17 cellular contexts compared by ENCODE assay signal in the genomic region with DNA sequence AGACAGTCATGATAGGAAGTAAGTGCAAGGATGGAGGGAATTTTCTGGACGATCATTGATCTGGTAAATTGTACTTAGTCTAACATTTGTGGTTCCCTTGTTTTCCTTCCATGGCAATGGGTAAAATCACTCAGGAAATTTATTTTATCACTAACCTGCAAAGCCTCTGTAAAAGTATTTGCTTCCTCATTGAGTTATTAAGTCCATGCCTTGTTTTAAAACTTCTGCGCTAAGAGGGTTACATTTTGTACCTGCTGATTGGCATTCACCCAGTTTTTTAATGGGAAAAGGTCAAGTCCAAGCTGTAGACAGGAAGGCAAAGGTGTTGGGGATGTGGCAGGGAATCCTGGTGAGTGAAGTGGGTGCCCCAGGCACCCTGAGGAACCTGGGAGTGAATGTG.
DNase-seq lines count a peak whose midpoint lies in the region; ATAC-seq and TF ChIP-seq lines count a peak whose summit lies in the region.
"Had no signal": no experiment of that assay in that cellular context is flagged by ENCODE, and none has a peak within 500 bp of the region (broad histone marks: within the 10 kb centered on the region; RNA-seq: fewer than 3 reads in every experiment).

No MANE protein-coding gene starts in this region.

- no TSS peak for BruUV-seq in Caco-2 (replicated peaks; lab: Mats Ljungman, UMichigan)

- peak overlapping the region; percentile 60 for H3K27ac Mint-ChIP-seq in Caco-2 (ENCODE audit: unreplicated experiment)
- H3K27ac Mint-ChIP-seq in mesothelial cell of epicardium: peak overlapping the region; percentile 69
- no peak overlapping the region for H3K27ac Mint-ChIP-seq in CD4-positive, alpha-beta memory T cell
- H3K27ac Mint-ChIP-seq: CD8-positive, alpha-beta memory T cell had no signal

- H3K36me3 ChIP-seq in Caco-2 (ENCODE audit: control insufficient read depth, insufficient read depth, low read length): no peaks in the 10 kb centered on the region
- no peaks in the 10 kb centered on the region for H3K36me3 ChIP-seq in tibial artery
- no peaks in the 10 kb centered on the region for H3K36me3 ChIP-seq in CD4-positive, alpha-beta memory T cell (ENCODE audit: insufficient read depth, low read length)
- H3K36me3 ChIP-seq: BLaER1 had no signal

- no peaks in the 10 kb centered on the region for H3K9me3 Mint-ChIP-seq in Caco-2 (ENCODE audit: unreplicated experiment)
- no peaks in the 10 kb centered on the region for H3K9me3 Mint-ChIP-seq in mesothelial cell of epicardium
- H3K9me3 Mint-ChIP-seq in CD4-positive, alpha-beta memory T cell: peaks cover 0 to 3% (median 0%) of the 10 kb centered on the region in 8 donors

- DNase-seq in Caco-2 (no peak), epithelial cell of proximal tubule (ENCODE audit: low read depth) (peak; percentile 51), mesothelial cell of epicardium (ENCODE audit: low spot score in 2 of 2, unreplicated experiment in 2 of 2) (no peak), tibial artery (no peak), NCI-H524 (lab: John Stamatoyannopoulos, UW) (no peak)
- no peak for DNase-seq in CD4-positive, alpha-beta memory T cell
- DNase-seq: CD8-positive, alpha-beta memory T cell; DND-41; H7; NCI-H1105; NCI-H187 treated with DMSO at 0.1 percent for 48 hours; NCI-H226; NCI-H524 treated with DMSO at 0.1 percent for 48 hours; SHP77 had no signal

- H3K4me3 ChIP-seq in Caco-2 (ENCODE audit: low read depth, low read length): no peak overlapping the region
- no peak overlapping the region for H3K4me3 ChIP-seq in epithelial cell of proximal tubule (ENCODE audit: low read depth, low read length)
- H3K4me3 ChIP-seq in tibial artery: no peak overlapping the region
- no peak overlapping the region for H3K4me3 ChIP-seq in CD4-positive, alpha-beta memory T cell (ENCODE audit: low read length in 2 of 2)
- H3K4me3 ChIP-seq: BLaER1, SK-N-MC had no signal

- H3K27ac ChIP-seq in tibial artery: peak overlapping the region; percentile 10 to 89
- H3K27ac ChIP-seq in CD4-positive, alpha-beta memory T cell (ENCODE audit: low read depth, low read length): no peak overlapping the region
- H3K27ac ChIP-seq: BLaER1, SK-N-MC had no signal

- H3K27me3 Mint-ChIP-seq in Caco-2 (ENCODE audit: insufficient read depth, unreplicated experiment) (no peaks in the 10 kb centered on the region), mesothelial cell of epicardium (ENCODE audit: low read depth) (no peaks in the 10 kb centered on the region)
- H3K27me3 Mint-ChIP-seq in CD4-positive, alpha-beta memory T cell: peaks cover 0 to 3% of the 10 kb centered on the region in 2 donors

- no peaks in the 10 kb centered on the region for H3K27me3 ChIP-seq in Caco-2 (replicated peaks; ENCODE audit: control insufficient read depth, insufficient read depth, low read length)
- H3K27me3 ChIP-seq in tibial artery: no peaks in the 10 kb centered on the region
- H3K27me3 ChIP-seq in CD4-positive, alpha-beta memory T cell (ENCODE audit: insufficient read depth, low read length): no peaks in the 10 kb centered on the region
- H3K27me3 ChIP-seq: BLaER1 had no signal

- ATAC-seq in HG02588 (IDR thresholded peaks at IDR 0.05; ENCODE audit: unreplicated experiment): no peak

- H3K4me1 ChIP-seq in Caco-2: peaks cover 52% of the 10 kb centered on the region
- peaks cover 0 to 39% (median 12%) of the 10 kb centered on the region in 4 donors for H3K4me1 ChIP-seq in tibial artery
- H3K4me1 ChIP-seq in CD4-positive, alpha-beta memory T cell (ENCODE audit: insufficient read depth, low read length): no peaks in the 10 kb centered on the region

- CTCF ChIA-PET in Caco-2 (lab: Charles Lee): interaction anchor here (0.7 to 1.0 kb wide), 4 partner anchors 15 to 262 kb away, joined by 3 read pairs; no protein-coding TSS in a partner anchor
- CTCF ChIA-PET in CD4-positive, alpha-beta memory T cell (lab: Charles Lee; ENCODE audit: partially characterized antibody): no interaction called here

- H3K4me3 Mint-ChIP-seq in Caco-2 (ENCODE audit: unreplicated experiment) (peak overlapping the region; percentile 52), mesothelial cell of epicardium (no peak overlapping the region)
- H3K4me3 Mint-ChIP-seq in CD4-positive, alpha-beta memory T cell: no peak overlapping the region
- H3K4me3 Mint-ChIP-seq: CD8-positive, alpha-beta memory T cell had no signal

- intact Hi-C loops in Caco-2 (cut with micrococcal nuclease; ENCODE audit: unreplicated experiment): no loop called here
- intact Hi-C loops in tibial artery (cut with DNase I; ENCODE audit: low total_unique reads): no loop called here
- intact Hi-C loops in CD4-positive, alpha-beta memory T cell (cut with micrococcal nuclease): no loop called here

- H3K36me3 Mint-ChIP-seq in Caco-2 (ENCODE audit: insufficient read depth, unreplicated experiment) (peaks cover 9% of the 10 kb centered on the region), mesothelial cell of epicardium (no peaks in the 10 kb centered on the region)
- H3K36me3 Mint-ChIP-seq in CD4-positive, alpha-beta memory T cell: no peaks in the 10 kb centered on the region
- H3K36me3 Mint-ChIP-seq: CD8-positive, alpha-beta memory T cell had no signal

- no peak for TF ChIP-seq CTCF in Caco-2 (IDR thresholded peaks at IDR 0.05; ENCODE audit: insufficient read depth in 1 of 2, low read depth in 1 of 2, low read length in 1 of 2, severe bottlenecking in 1 of 2, unreplicated experiment in 1 of 2)
- TF ChIP-seq CTCF in epithelial cell of proximal tubule (conservative IDR thresholded peaks at IDR 0.05; ENCODE audit: low read depth, low read length): no peak
- TF ChIP-seq CTCF in mesothelial cell of epicardium (IDR thresholded peaks at IDR 0.05; ENCODE audit: unreplicated experiment): no peak
- TF ChIP-seq CTCF in tibial artery (IDR thresholded peaks at IDR 0.05): no peak

- H3K9me3 ChIP-seq in Caco-2 (0 out of 2 replicates have a peak, but pooled peaks cover 4% of the 10 kb centered on the region), tibial artery (no peaks in the 10 kb centered on the region)
- H3K9me3 ChIP-seq in CD4-positive, alpha-beta memory T cell (ENCODE audit: control insufficient read depth in 1 of 2, low read length in 2 of 2): no peaks in the 10 kb centered on the region
- H3K9me3 ChIP-seq: BLaER1 had no signal

- POLR2A ChIA-PET in Caco-2 (lab: Charles Lee): interaction anchor here (0.6 to 1.3 kb wide), 6 partner anchors 11 to 146 kb away, joined by 4 to 12 read pairs (median 10); a partner anchor contains a TSS
- POLR2A ChIA-PET in CD4-positive, alpha-beta memory T cell (lab: Charles Lee; ENCODE audit: partially characterized antibody): no interaction called here

- peaks cover 54% of the 10 kb centered on the region for H3K4me1 Mint-ChIP-seq in Caco-2 (ENCODE audit: low read depth, unreplicated experiment)
- peaks cover 79% of the 10 kb centered on the region for H3K4me1 Mint-ChIP-seq in mesothelial cell of epicardium
- no peaks in the 10 kb centered on the region for H3K4me1 Mint-ChIP-seq in CD4-positive, alpha-beta memory T cell
- H3K4me1 Mint-ChIP-seq: CD8-positive, alpha-beta memory T cell had no signal

Comparison
In these comparisons a context has a peak if more than half of its experiments do, and no peak if none do; other contexts are left out.
1. H3K27ac Mint-ChIP-seq: peak in Caco-2 (single experiment) and mesothelial cell of epicardium (single experiment); none in CD4-positive, alpha-beta memory T cell (0 of 7).